ENCODE assay signal across 9 cellular contexts in genomic region chr22:17370036-17370765, GRCh38. TPM values are rescaled to one million over a fixed set of nuclear protein-coding genes. Genes with fewer than 3 reads are reported as not detected.
A peak's percentile ranks its signal among the peaks of the same experiment; 100 is the strongest.
DNase-seq lines count a peak whose midpoint lies in the region; ATAC-seq, FAIRE-seq and TF ChIP-seq lines count a peak whose summit lies in the region.
"Had no signal": no experiment of that assay in that cellular context is flagged by ENCODE, and none has a peak within 500 bp of the region (broad histone marks: within the 10 kb centered on the region; RNA-seq: fewer than 3 reads in every experiment).

No MANE protein-coding gene starts in this region.

- peaks cover 13% of the 10 kb centered on the region for H3K4me1 ChIP-seq in stomach smooth muscle (ENCODE audit: control insufficient read depth, insufficient read depth, low read length)

- TF ChIP-seq CTCF in astrocyte of the cerebellum (IDR thresholded peaks at IDR 0.05; ENCODE audit: low read depth, low read length, missing control alignments), result no peak

- in situ Hi-C loops in astrocyte of the cerebellum (cut with HindIII; ENCODE audit: low sequenced_read_pairs), result no loop called here

- H3K27me3 ChIP-seq in layer of hippocampus (ENCODE audit: control insufficient read depth, insufficient read depth, low read length), result no peaks in the 10 kb centered on the region
- H3K27me3 ChIP-seq in stomach smooth muscle (ENCODE audit: control insufficient read depth in 1 of 2, insufficient read depth in 2 of 2, low read length in 2 of 2), result peaks cover 29 to 46% of the 10 kb centered on the region in 2 donors

- TF ChIP-seq POLR2A in GM12892 (IDR thresholded peaks at IDR 0.05; ENCODE audit: low read depth, low read length), result no peak

- peak overlapping the region; percentile 78 for H3K27ac ChIP-seq in layer of hippocampus (ENCODE audit: low read depth, low read length)
- H3K27ac ChIP-seq in stomach smooth muscle (ENCODE audit: low read length), result no peak overlapping the region

- peak in 2 of 3 experiments; percentile 48 to 76 for DNase-seq in NCI-H1417 (lab: John Stamatoyannopoulos, UW)
- DNase-seq in NCI-H1417 treated with DMSO at 0.1 percent for 48 hours (lab: John Stamatoyannopoulos, UW), result no peak
- no peak for DNase-seq in astrocyte of the cerebellum (ENCODE audit: low read depth)
- DNase-seq in GM12892 (ENCODE audit: insufficient read length), result no peak
- no peak for DNase-seq in NCI-H524 treated with DMSO at 0.1 percent for 48 hours (lab: John Stamatoyannopoulos, UW)

- no peaks in the 10 kb centered on the region for H3K36me3 ChIP-seq in stomach smooth muscle (ENCODE audit: control insufficient read depth in 2 of 2, insufficient read depth in 2 of 2, low read length in 2 of 2)

- no peak for FAIRE-seq in GM12892 (lab: Jason Lieb, UNC)
- FAIRE-seq: bronchial epithelial cell had no signal

- H3K9me3 ChIP-seq in stomach smooth muscle (ENCODE audit: control insufficient read depth in 2 of 2, low read length in 2 of 2), result no peaks in the 10 kb centered on the region

- ATAC-seq in GM21717 (IDR thresholded peaks at IDR 0.05; ENCODE audit: unreplicated experiment), result no peak

- peak overlapping the region in 1 of 2 donors; percentile 9 for H3K9ac ChIP-seq in stomach smooth muscle (ENCODE audit: low read length in 2 of 2)

- H3K4me3 ChIP-seq in astrocyte of the cerebellum (ENCODE audit: low read depth, low read length) (peak overlapping the region; percentile 46), stomach smooth muscle (ENCODE audit: low read length in 2 of 2) (peak overlapping the region; percentile 57 to 66)

RNA-seq across cellular contexts. Expression of gene CECR2, which starts 0.9 kb away (rescaled TPM):
- 0.11 TPM for polyA plus RNA-seq in GM12892 (2012; ENCODE audit: missing spikeins)

Comparison
In these comparisons a context has a peak if more than half of its experiments do, and no peak if none do; other contexts are left out.
1. DNase-seq: peak in NCI-H1417 (2 of 3); none in NCI-H1417 treated with DMSO at 0.1 percent for 48 hours (single experiment), astrocyte of the cerebellum (single experiment), GM12892 (single experiment) and NCI-H524 treated with DMSO at 0.1 percent for 48 hours (single experiment).